In genomic region chr4:169485791-169486742, GRCh38 we compare ENCODE assay signal across 1 cellular context.
TF ChIP-seq lines count a peak whose summit lies in the region.

No MANE protein-coding gene starts in this region.

TF ChIP-seq in neural cell, 6 proteins besides CTCF, POLR2A, EP300 and RAD21:
- TF ChIP-seq REST (IDR thresholded peaks at IDR 0.05; ENCODE audit: borderline replicate concordance), result no peak
- TF ChIP-seq MXI1 (conservative IDR thresholded peaks at IDR 0.05; ENCODE audit: poor library complexity, severe bottlenecking), result no peak
- peak; percentile 85 for TF ChIP-seq SMC3 (conservative IDR thresholded peaks at IDR 0.05; ENCODE audit: poor library complexity)
- TF ChIP-seq EZH2 (IDR thresholded peaks at IDR 0.05; ENCODE audit: borderline replicate concordance, insufficient read depth, low read length, poor library complexity, severe bottlenecking), result no peak
- no peak for TF ChIP-seq TAF1 (IDR thresholded peaks at IDR 0.05; ENCODE audit: low read depth)
- TF ChIP-seq POLR2AphosphoS5 (IDR thresholded peaks at IDR 0.05), result no peak
